ENCODE assay signal across 25 cellular contexts in genomic region chr3:194447161-194447560, GRCh38. TPM values are rescaled to one million over a fixed set of nuclear protein-coding genes. Genes with fewer than 3 reads are reported as not detected.
DNase-seq lines count a peak whose midpoint lies in the region; ATAC-seq, FAIRE-seq and TF ChIP-seq lines count a peak whose summit lies in the region.
"Had no signal": no experiment of that assay in that cellular context is flagged by ENCODE, and none has a peak within 500 bp of the region (broad histone marks: within the 10 kb centered on the region; RNA-seq: fewer than 3 reads in every experiment).

No MANE protein-coding gene starts in this region.

- H3K79me2 ChIP-seq in OCI-LY3 (ENCODE audit: low read length): no peaks in the 10 kb centered on the region

- no peaks in the 10 kb centered on the region for H4K20me1 ChIP-seq in OCI-LY3 (ENCODE audit: insufficient read depth, low read length)

- no peak for FAIRE-seq in urothelium cell line (lab: Jason Lieb, UNC)

- H3K9me3 ChIP-seq in OCI-LY3 (ENCODE audit: insufficient read depth, low read length): no peaks in the 10 kb centered on the region
- H3K9me3 ChIP-seq: BLaER1 treated with 17β-estradiol and CSF1 and Interleukin-3, amounts not matched to agents 10 nM and 100 nM; breast epithelium; esophagus squamous epithelium had no signal

- H3K4me1 ChIP-seq in OCI-LY3 (ENCODE audit: low read length): peaks cover 31% of the 10 kb centered on the region
- H3K4me1 ChIP-seq: breast epithelium, esophagus squamous epithelium had no signal

- H3K9ac ChIP-seq in OCI-LY3 (ENCODE audit: low read length): no peak overlapping the region
- H3K9ac ChIP-seq: BLaER1 treated with 17β-estradiol and CSF1 and Interleukin-3, amounts not matched to agents 10 nM and 100 nM; GM23248 had no signal

- peak; percentile 25 for DNase-seq in NCI-H1105 treated with DMSO at 0.1 percent for 48 hours (lab: John Stamatoyannopoulos, UW)
- no peak for DNase-seq in NCI-H1105 (lab: John Stamatoyannopoulos, UW)
- DNase-seq in LNCaP clone FGC (ENCODE audit: low read depth): no peak
- DNase-seq in left lobe of liver (ENCODE audit: low spot score): no peak
- DNase-seq in urothelium cell line (ENCODE audit: low spot score): no peak
- no peak for DNase-seq in HuH-7.5 (ENCODE audit: low spot score)
- no peak for DNase-seq in SK-N-DZ (ENCODE audit: low spot score)
- DNase-seq: 8988T; activated CD4-positive, alpha-beta T cell treated with anti-CD3 and anti-CD28 coated beads, Interleukin-2, amount 50 U/mL, for 48 hours; activated gamma-delta T cell treated with Interleukin-2 at 50 U/mL for 16 hours; dorsolateral prefrontal cortex; esophagus squamous epithelium; glutamatergic neuron; GM23248; islet precursor cell; midbrain; NCI-H446 had no signal

- H2AFZ ChIP-seq in OCI-LY3 (ENCODE audit: low read depth, low read length): no peak overlapping the region
- H2AFZ ChIP-seq: GM23248 had no signal

- H3K4me3 ChIP-seq in LNCaP clone FGC (ENCODE audit: low read depth, low read length): peak overlapping the region; percentile 5; the same call in 1 of the 2 replicates
- no peak overlapping the region for H3K4me3 ChIP-seq in OCI-LY3 (ENCODE audit: low read length)
- H3K4me3 ChIP-seq: BLaER1 treated with 17β-estradiol and CSF1 and Interleukin-3, amounts not matched to agents 10 nM and 100 nM; breast epithelium; dorsolateral prefrontal cortex; esophagus squamous epithelium; GM23248; skin epidermis had no signal

- no peak for TF ChIP-seq CTCF in LNCaP clone FGC (IDR thresholded peaks at IDR 0.05; ENCODE audit: control insufficient read depth, extremely low read depth, insufficient read depth)
- TF ChIP-seq CTCF in OCI-LY3 (IDR thresholded peaks at IDR 0.05; ENCODE audit: low read depth, low read length): no peak

- H3K27ac ChIP-seq in OCI-LY3 (ENCODE audit: low read length): no peak overlapping the region
- H3K27ac ChIP-seq: BLaER1 treated with 17β-estradiol and CSF1 and Interleukin-3, amounts not matched to agents 10 nM and 100 nM; breast epithelium; dorsolateral prefrontal cortex; esophagus squamous epithelium; GM23248; skin epidermis had no signal

- ATAC-seq in left lobe of liver: peak; percentile 51

- no peaks in the 10 kb centered on the region for H3K27me3 ChIP-seq in OCI-LY3 (ENCODE audit: low read depth, low read length)
- H3K27me3 ChIP-seq: BLaER1 treated with 17β-estradiol and CSF1 and Interleukin-3, amounts not matched to agents 10 nM and 100 nM; breast epithelium; dorsolateral prefrontal cortex; esophagus squamous epithelium had no signal

- peak overlapping the region; percentile 48 for H3K4me2 ChIP-seq in OCI-LY3 (ENCODE audit: low read length)
- H3K4me2 ChIP-seq: BLaER1 treated with 17β-estradiol and CSF1 and Interleukin-3, amounts not matched to agents 10 nM and 100 nM had no signal

- H3K36me3 ChIP-seq in OCI-LY3 (replicated peaks; ENCODE audit: low read depth, low read length): peaks cover 50% of the 10 kb centered on the region

RNA-seq across cellular contexts. Expression of gene ATP13A3, which starts 39.6 kb away (rescaled TPM):
- total RNA-seq in left lobe of liver: 141 TPM
- polyA plus RNA-seq in SK-N-DZ (2014; cell fraction: cytosol; rRNA removed): 76.4 and 79.1 TPM in 2 replicates
- 74.9 and 78.1 TPM in 2 replicates for polyA plus RNA-seq in SK-N-DZ (2014; cell fraction: nucleus; rRNA removed)

RNA-seq across cellular contexts. Expression of gene GP5, which starts 48.1 kb away (rescaled TPM):
- total RNA-seq in left lobe of liver: 0.10 TPM
- polyA plus RNA-seq in SK-N-DZ (2014; cell fraction: cytosol; rRNA removed): not detected in 2 replicates
- not detected in 2 replicates for polyA plus RNA-seq in SK-N-DZ (2014; cell fraction: nucleus; rRNA removed)
- total RNA-seq: Daoy, HT1080, MCF 10A, SK-MEL-5 had no signal
- polyA plus RNA-seq: GM23248 had no signal
